In genomic region chr11:695332-695605, GRCh38 we compare ENCODE assay signal across 1 cellular context.
TF ChIP-seq lines count a peak whose summit lies in the region.

No MANE protein-coding gene starts in this region.

TF ChIP-seq in HepG2, 621 proteins besides CTCF, POLR2A, EP300 and RAD21 (continued from another document):
- TF ChIP-seq AKNA (CRISPR knock-in tag; IDR thresholded peaks at IDR 0.05; ENCODE audit: borderline replicate concordance), result no peak
- no peak for TF ChIP-seq ZNF101 (CRISPR knock-in tag; IDR thresholded peaks at IDR 0.05; ENCODE audit: borderline replicate concordance, low read depth)
- TF ChIP-seq GFI1 (CRISPR knock-in tag; IDR thresholded peaks at IDR 0.05; ENCODE audit: borderline replicate concordance), result no peak
- TF ChIP-seq, protein P1, sequence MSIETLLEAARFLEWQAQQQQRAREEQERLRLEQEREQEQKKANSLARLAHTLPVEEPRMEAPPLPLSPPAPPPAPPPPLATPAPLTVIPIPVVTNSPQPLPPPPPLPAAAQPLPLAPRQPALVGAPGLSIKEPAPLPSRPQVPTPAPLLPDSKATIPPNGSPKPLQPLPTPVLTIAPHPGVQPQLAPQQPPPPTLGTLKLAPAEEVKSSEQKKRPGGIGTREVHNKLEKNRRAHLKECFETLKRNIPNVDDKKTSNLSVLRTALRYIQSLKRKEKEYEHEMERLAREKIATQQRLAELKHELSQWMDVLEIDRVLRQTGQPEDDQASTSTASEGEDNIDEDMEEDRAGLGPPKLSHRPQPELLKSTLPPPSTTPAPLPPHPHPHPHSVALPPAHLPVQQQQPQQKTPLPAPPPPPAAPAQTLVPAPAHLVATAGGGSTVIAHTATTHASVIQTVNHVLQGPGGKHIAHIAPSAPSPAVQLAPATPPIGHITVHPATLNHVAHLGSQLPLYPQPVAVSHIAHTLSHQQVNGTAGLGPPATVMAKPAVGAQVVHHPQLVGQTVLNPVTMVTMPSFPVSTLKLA (IDR thresholded peaks at IDR 0.05), result no peak
- no peak for TF ChIP-seq ATF1 (CRISPR knock-in tag; IDR thresholded peaks at IDR 0.05)
- TF ChIP-seq ZNF816 (CRISPR knock-in tag; IDR thresholded peaks at IDR 0.05; ENCODE audit: borderline replicate concordance), result no peak
- no peak for TF ChIP-seq GPN1 (CRISPR knock-in tag; IDR thresholded peaks at IDR 0.05; ENCODE audit: borderline replicate concordance)
- TF ChIP-seq SATB2 (CRISPR knock-in tag; IDR thresholded peaks at IDR 0.05), result no peak
- TF ChIP-seq, protein P2, sequence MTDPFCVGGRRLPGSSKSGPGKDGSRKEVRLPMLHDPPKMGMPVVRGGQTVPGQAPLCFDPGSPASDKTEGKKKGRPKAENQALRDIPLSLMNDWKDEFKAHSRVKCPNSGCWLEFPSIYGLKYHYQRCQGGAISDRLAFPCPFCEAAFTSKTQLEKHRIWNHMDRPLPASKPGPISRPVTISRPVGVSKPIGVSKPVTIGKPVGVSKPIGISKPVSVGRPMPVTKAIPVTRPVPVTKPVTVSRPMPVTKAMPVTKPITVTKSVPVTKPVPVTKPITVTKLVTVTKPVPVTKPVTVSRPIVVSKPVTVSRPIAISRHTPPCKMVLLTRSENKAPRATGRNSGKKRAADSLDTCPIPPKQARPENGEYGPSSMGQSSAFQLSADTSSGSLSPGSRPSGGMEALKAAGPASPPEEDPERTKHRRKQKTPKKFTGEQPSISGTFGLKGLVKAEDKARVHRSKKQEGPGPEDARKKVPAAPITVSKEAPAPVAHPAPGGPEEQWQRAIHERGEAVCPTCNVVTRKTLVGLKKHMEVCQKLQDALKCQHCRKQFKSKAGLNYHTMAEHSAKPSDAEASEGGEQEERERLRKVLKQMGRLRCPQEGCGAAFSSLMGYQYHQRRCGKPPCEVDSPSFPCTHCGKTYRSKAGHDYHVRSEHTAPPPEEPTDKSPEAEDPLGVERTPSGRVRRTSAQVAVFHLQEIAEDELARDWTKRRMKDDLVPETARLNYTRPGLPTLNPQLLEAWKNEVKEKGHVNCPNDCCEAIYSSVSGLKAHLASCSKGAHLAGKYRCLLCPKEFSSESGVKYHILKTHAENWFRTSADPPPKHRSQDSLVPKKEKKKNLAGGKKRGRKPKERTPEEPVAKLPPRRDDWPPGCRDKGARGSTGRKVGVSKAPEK (CRISPR knock-in tag; IDR thresholded peaks at IDR 0.05; ENCODE audit: borderline replicate concordance), result no peak
- TF ChIP-seq NFE2L2 (IDR thresholded peaks at IDR 0.05; ENCODE audit: low read length), result no peak
- TF ChIP-seq HES4 (CRISPR knock-in tag; IDR thresholded peaks at IDR 0.05; ENCODE audit: borderline replicate concordance), result no peak
- no peak for TF ChIP-seq GZF1 (CRISPR knock-in tag; IDR thresholded peaks at IDR 0.05)
- no peak for TF ChIP-seq ZNF569 (CRISPR knock-in tag; IDR thresholded peaks at IDR 0.05; ENCODE audit: borderline replicate concordance)
- no peak for TF ChIP-seq SP1 (IDR thresholded peaks at IDR 0.05)
- no peak for TF ChIP-seq SP1 (CRISPR knock-in tag; IDR thresholded peaks at IDR 0.05)
- no peak for TF ChIP-seq TBX2 (CRISPR knock-in tag; IDR thresholded peaks at IDR 0.05; ENCODE audit: borderline replicate concordance)
- no peak for TF ChIP-seq ZNF724P (CRISPR knock-in tag; IDR thresholded peaks at IDR 0.05; ENCODE audit: borderline replicate concordance)
- no peak for TF ChIP-seq ZNF20 (CRISPR knock-in tag; IDR thresholded peaks at IDR 0.05)
- no peak for TF ChIP-seq CREB1 (IDR thresholded peaks at IDR 0.05)
- no peak for TF ChIP-seq CREB1 (CRISPR knock-in tag; IDR thresholded peaks at IDR 0.05)
- TF ChIP-seq ZNF777 (CRISPR knock-in tag; IDR thresholded peaks at IDR 0.05), result peak; percentile 21; the same call in 1 of the 2 replicates
- TF ChIP-seq ZKSCAN8 (CRISPR knock-in tag; IDR thresholded peaks at IDR 0.05; ENCODE audit: borderline replicate concordance), result no peak
- no peak for TF ChIP-seq ZNF703 (CRISPR knock-in tag; IDR thresholded peaks at IDR 0.05; ENCODE audit: borderline replicate concordance)
- TF ChIP-seq PAXIP1 (CRISPR knock-in tag; conservative IDR thresholded peaks at IDR 0.05), result no peak; the same call in 1 of the 2 replicates
- TF ChIP-seq PHF21A (CRISPR knock-in tag; IDR thresholded peaks at IDR 0.05), result no peak; the same call in 1 of the 2 replicates
- no peak for TF ChIP-seq ZNF367 (CRISPR knock-in tag; IDR thresholded peaks at IDR 0.05; ENCODE audit: borderline replicate concordance)
- no peak for TF ChIP-seq ZMYM2 (CRISPR knock-in tag; IDR thresholded peaks at IDR 0.05)
- TF ChIP-seq RBM39 (IDR thresholded peaks at IDR 0.05; ENCODE audit: low read depth, low read length, poor library complexity, severe bottlenecking), result no peak
- no peak for TF ChIP-seq MZF1 (CRISPR knock-in tag; IDR thresholded peaks at IDR 0.05; ENCODE audit: borderline replicate concordance)
- no peak for TF ChIP-seq RBM22 (optimal IDR thresholded peaks at IDR 0.05; ENCODE audit: low read length)
- TF ChIP-seq ZNF350 (CRISPR knock-in tag; IDR thresholded peaks at IDR 0.05; ENCODE audit: borderline replicate concordance, low read depth), result no peak
- no peak for TF ChIP-seq ZBTB39 (CRISPR knock-in tag; IDR thresholded peaks at IDR 0.05)
- TF ChIP-seq, protein P3, sequence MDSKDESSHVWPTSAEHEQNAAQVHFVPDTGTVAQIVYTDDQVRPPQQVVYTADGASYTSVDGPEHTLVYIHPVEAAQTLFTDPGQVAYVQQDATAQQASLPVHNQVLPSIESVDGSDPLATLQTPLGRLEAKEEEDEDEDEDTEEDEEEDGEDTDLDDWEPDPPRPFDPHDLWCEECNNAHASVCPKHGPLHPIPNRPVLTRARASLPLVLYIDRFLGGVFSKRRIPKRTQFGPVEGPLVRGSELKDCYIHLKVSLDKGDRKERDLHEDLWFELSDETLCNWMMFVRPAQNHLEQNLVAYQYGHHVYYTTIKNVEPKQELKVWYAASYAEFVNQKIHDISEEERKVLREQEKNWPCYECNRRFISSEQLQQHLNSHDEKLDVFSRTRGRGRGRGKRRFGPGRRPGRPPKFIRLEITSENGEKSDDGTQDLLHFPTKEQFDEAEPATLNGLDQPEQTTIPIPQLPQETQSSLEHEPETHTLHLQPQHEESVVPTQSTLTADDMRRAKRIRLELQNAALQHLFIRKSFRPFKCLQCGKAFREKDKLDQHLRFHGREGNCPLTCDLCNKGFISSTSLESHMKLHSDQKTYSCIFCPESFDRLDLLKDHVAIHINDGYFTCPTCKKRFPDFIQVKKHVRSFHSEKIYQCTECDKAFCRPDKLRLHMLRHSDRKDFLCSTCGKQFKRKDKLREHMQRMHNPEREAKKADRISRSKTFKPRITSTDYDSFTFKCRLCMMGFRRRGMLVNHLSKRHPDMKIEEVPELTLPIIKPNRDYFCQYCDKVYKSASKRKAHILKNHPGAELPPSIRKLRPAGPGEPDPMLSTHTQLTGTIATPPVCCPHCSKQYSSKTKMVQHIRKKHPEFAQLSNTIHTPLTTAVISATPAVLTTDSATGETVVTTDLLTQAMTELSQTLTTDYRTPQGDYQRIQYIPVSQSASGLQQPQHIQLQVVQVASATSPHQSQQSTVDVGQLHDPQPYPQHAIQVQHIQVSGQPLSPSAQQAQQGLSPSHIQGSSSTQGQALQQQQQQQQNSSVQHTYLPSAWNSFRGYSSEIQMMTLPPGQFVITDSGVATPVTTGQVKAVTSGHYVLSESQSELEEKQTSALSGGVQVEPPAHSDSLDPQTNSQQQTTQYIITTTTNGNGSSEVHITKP (CRISPR knock-in tag; IDR thresholded peaks at IDR 0.05; ENCODE audit: low read depth), result no peak
